In the genomic region with DNA sequence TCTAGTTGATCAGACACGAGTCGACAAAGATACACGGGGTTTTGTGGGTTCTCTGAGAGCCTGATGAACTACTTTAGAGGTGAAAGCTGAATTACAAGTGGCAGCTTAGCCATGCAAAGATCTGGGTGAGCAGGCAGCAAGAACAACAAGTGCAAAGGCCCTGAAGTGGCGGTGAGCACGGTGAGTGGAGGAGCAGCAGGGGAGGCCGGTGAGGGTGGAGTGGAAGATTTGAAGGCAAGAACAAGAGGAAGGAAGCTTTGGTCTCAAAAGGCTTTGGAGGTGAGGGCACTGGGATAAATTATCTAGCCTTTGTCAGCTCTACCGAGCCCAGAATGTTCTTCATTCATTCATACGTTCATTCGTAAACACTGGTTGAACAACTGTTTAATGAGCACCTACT, we compare ENCODE assay signal across 8 cellular contexts. TPM values are rescaled to one million over a fixed set of nuclear protein-coding genes. Genes with fewer than 3 reads are reported as not detected.
DNase-seq lines count a peak whose midpoint lies in the region; ATAC-seq and TF ChIP-seq lines count a peak whose summit lies in the region.

No MANE protein-coding gene starts in this region.

- H3K9me3 ChIP-seq in SK-N-MC (ENCODE audit: low read depth, low read length) = no peaks in the 10 kb centered on the region
- H3K9me3 ChIP-seq in esophagus muscularis mucosa = no peaks in the 10 kb centered on the region

- DNase-seq in SK-N-MC (ENCODE audit: low read depth, low spot score) (no peak), esophagus muscularis mucosa (ENCODE audit: extremely low spot score) (no peak), DMS 273 (lab: John Stamatoyannopoulos, UW; ENCODE audit: unreplicated experiment) (no peak), hepatic stellate cell (ENCODE audit: low spot score) (no peak)
- no peak for DNase-seq in stimulated activated CD4-positive, alpha-beta T cell treated with anti-CD3 and anti-CD28 coated beads, Interleukin-4, amount 100 ng/mL, for 4 hours

- H3K36me3 ChIP-seq in SK-N-MC (ENCODE audit: insufficient read depth, low read length) (peaks cover 4% of the 10 kb centered on the region; the same call in 1 of the 2 replicates), esophagus muscularis mucosa (peaks cover 0 to 33% (median 23%) of the 10 kb centered on the region in 4 donors), rectal smooth muscle tissue (ENCODE audit: control insufficient read depth, insufficient read depth, low read length) (peaks cover 4% of the 10 kb centered on the region)

- 71% methylated on average over 9 of the region's 9 CpGs for WGBS in esophagus muscularis mucosa

- H3K27me3 ChIP-seq in esophagus muscularis mucosa = no peaks in the 10 kb centered on the region
- H3K27me3 ChIP-seq in rectal smooth muscle tissue (ENCODE audit: control insufficient read depth, insufficient read depth, low read length) = peaks cover 2% of the 10 kb centered on the region

- H3K27ac ChIP-seq in SK-N-MC (peak overlapping the region; percentile 58; the same call in 1 of the 2 replicates), esophagus muscularis mucosa (replicated peaks in 1 of 4) (peak overlapping the region in 3 of 4 donors; percentile 89 to 99 (median 97)), rectal smooth muscle tissue (ENCODE audit: low read depth, low read length) (no peak overlapping the region)

- ATAC-seq in HG03039 (IDR thresholded peaks at IDR 0.05; ENCODE audit: unreplicated experiment) = no peak

- intact Hi-C loops in esophagus muscularis mucosa (cut with DNase I) = loop anchor here (2.0 kb wide), 1 partner anchor 90 kb away; no protein-coding TSS in a partner anchor

- no peak for TF ChIP-seq POLR2A in esophagus muscularis mucosa (IDR thresholded peaks at IDR 0.05; ENCODE audit: low read depth)

- H3K9ac ChIP-seq in SK-N-MC (ENCODE audit: insufficient read length) (peak overlapping the region; percentile 96), rectal smooth muscle tissue (ENCODE audit: low read length) (no peak overlapping the region)

- peaks cover 40 to 74% (median 54%) of the 10 kb centered on the region in 4 donors for H3K4me1 ChIP-seq in esophagus muscularis mucosa
- peaks cover 12% of the 10 kb centered on the region for H3K4me1 ChIP-seq in rectal smooth muscle tissue (ENCODE audit: control insufficient read depth, insufficient read depth, low read length)

- H3K4me3 ChIP-seq in GM12875 (ENCODE audit: low read depth, low read length) (peak overlapping the region; percentile 85), SK-N-MC (peak overlapping the region; percentile 98), esophagus muscularis mucosa (peak overlapping the region in 3 of 4 donors; percentile 69 to 93 (median 91)), rectal smooth muscle tissue (ENCODE audit: low read length) (peak overlapping the region; percentile 97)

- TF ChIP-seq EP300 in esophagus muscularis mucosa (IDR thresholded peaks at IDR 0.05) = no peak

- TF ChIP-seq CTCF in GM12875 (IDR thresholded peaks at IDR 0.05; ENCODE audit: borderline replicate concordance, insufficient read depth, low read depth, low read length) (no peak), esophagus muscularis mucosa (IDR thresholded peaks at IDR 0.05) (no peak)

RNA-seq across cellular contexts. Expression of gene ZNF865, which starts 1.4 kb away (rescaled TPM):
- total RNA-seq in esophagus muscularis mucosa = 10 to 100 TPM in 2 of 4 donors, 1 to 10 TPM in 2; 7.5 to 15.4 (median 10.2) TPM

RNA-seq across cellular contexts. Expression of gene ZNF524, which starts 6.7 kb away (rescaled TPM):
- 10 to 100 TPM; 20.5 to 36.2 (median 27.9) TPM for total RNA-seq in esophagus muscularis mucosa

RNA-seq across cellular contexts. Expression of gene FIZ1, which starts 7.5 kb away (rescaled TPM):
- total RNA-seq in esophagus muscularis mucosa = 10 to 100 TPM in 2 of 4 donors, 1 to 10 TPM in 2; 8.3 to 17.3 (median 11.4) TPM

RNA-seq across cellular contexts. Expression of gene ZNF784, which starts 17.5 kb away (rescaled TPM):
- total RNA-seq in esophagus muscularis mucosa = 1 to 10 TPM; 2.5 to 6.3 (median 4.0) TPM

RNA-seq across cellular contexts. Expression of gene ZNF579, which starts 26.2 kb away (rescaled TPM):
- 10 to 100 TPM in 1 of 4 donors, 1 to 10 TPM in 3; 4.2 to 11.1 (median 8.1) TPM for total RNA-seq in esophagus muscularis mucosa
